10 cellular contexts compared by ENCODE assay signal in genomic region chr14:78170203-78170602, GRCh38. TPM values are rescaled to one million over a fixed set of nuclear protein-coding genes. Genes with fewer than 3 reads are reported as not detected.
DNase-seq lines count a peak whose midpoint lies in the region; TF ChIP-seq lines count a peak whose summit lies in the region.
"Had no signal": no experiment of that assay in that cellular context is flagged by ENCODE, and none has a peak within 500 bp of the region (broad histone marks: within the 10 kb centered on the region; RNA-seq: fewer than 3 reads in every experiment).

NRXN3 (plus strand) TSS chr14:78170373; CDS start chr14:78243094, 72,721 bp downstream.

- DNase-seq in DMS114 treated with DMSO at 0.1 percent for 48 hours (lab: John Stamatoyannopoulos, UW; ENCODE audit: unreplicated experiment) = peak; percentile 57
- peak; percentile 69 for DNase-seq in NCI-H2227 treated with DMSO at 0.1 percent for 48 hours (lab: John Stamatoyannopoulos, UW)
- DNase-seq in esophagus muscularis mucosa (ENCODE audit: extremely low spot score) = no peak
- peak; percentile 34 for DNase-seq in neural crest cell (ENCODE audit: low read depth, low spot score)
- no peak for DNase-seq in MM.1S
- no peak for DNase-seq in OCI-M1 (lab: John Stamatoyannopoulos, UW)
- no peak for DNase-seq in NCI-H1048 (lab: John Stamatoyannopoulos, UW)
- DNase-seq in OCI-M2 (lab: John Stamatoyannopoulos, UW; ENCODE audit: unreplicated experiment) = no peak
- DNase-seq: mesenchymal stem cell had no signal

- no peaks in the 10 kb centered on the region for H3K36me3 Mint-ChIP-seq in neural crest cell (ENCODE audit: low read depth)

- H3K9ac ChIP-seq in MM.1S (ENCODE audit: low read length) = no peak within 1 kb of the TSS
- H3K9ac ChIP-seq: BLaER1 treated with 17β-estradiol and CSF1 and Interleukin-3, amounts not matched to agents 10 nM and 100 nM had no signal

- no peak for TF ChIP-seq CTCF in esophagus muscularis mucosa (IDR thresholded peaks at IDR 0.05)
- TF ChIP-seq CTCF in neural crest cell (conservative IDR thresholded peaks at IDR 0.05) = no peak
- TF ChIP-seq CTCF in MM.1S (IDR thresholded peaks at IDR 0.05; ENCODE audit: low read length) = no peak

- no peaks in the 10 kb centered on the region for H3K9me2 ChIP-seq in MM.1S (replicated peaks; ENCODE audit: insufficient read depth, low read length)

- no peaks in the 10 kb centered on the region for H3K79me2 ChIP-seq in MM.1S (ENCODE audit: low read length)

- intact Hi-C loops in esophagus muscularis mucosa (cut with DNase I) = no loop called here

- H3K4me3 Mint-ChIP-seq in neural crest cell = peak within 1 kb of the TSS; percentile 41

- WGBS in esophagus muscularis mucosa = 6% methylated on average over 2 of the region's 7 CpGs

- H3K27me3 ChIP-seq in esophagus muscularis mucosa (peaks cover 0 to 69% (median 2%) of the 10 kb centered on the region in 4 donors), MM.1S (replicated peaks; ENCODE audit: insufficient read depth, low read length) (no peaks in the 10 kb centered on the region)
- H3K27me3 ChIP-seq: BLaER1 treated with 17β-estradiol and CSF1 and Interleukin-3, amounts not matched to agents 10 nM and 100 nM had no signal

- no peak within 1 kb of the TSS for H3K4me3 ChIP-seq in esophagus muscularis mucosa
- no peak within 1 kb of the TSS for H3K4me3 ChIP-seq in MM.1S (ENCODE audit: low read length)
- H3K4me3 ChIP-seq: BLaER1 treated with 17β-estradiol and CSF1 and Interleukin-3, amounts not matched to agents 10 nM and 100 nM had no signal

- no peak for TF ChIP-seq EP300 in esophagus muscularis mucosa (IDR thresholded peaks at IDR 0.05)

- H3K9me3 ChIP-seq in esophagus muscularis mucosa = no peaks in the 10 kb centered on the region
- no peaks in the 10 kb centered on the region for H3K9me3 ChIP-seq in MM.1S (replicated peaks; ENCODE audit: insufficient read depth, low read length)
- H3K9me3 ChIP-seq: BLaER1 treated with 17β-estradiol and CSF1 and Interleukin-3, amounts not matched to agents 10 nM and 100 nM had no signal

- peaks cover 6% of the 10 kb centered on the region for H3K4me1 Mint-ChIP-seq in neural crest cell

- H3K27ac Mint-ChIP-seq in neural crest cell (ENCODE audit: unreplicated experiment) = no peak within 1 kb of the TSS

- H3K4me1 ChIP-seq in esophagus muscularis mucosa = no peaks in the 10 kb centered on the region
- H3K4me1 ChIP-seq in MM.1S (ENCODE audit: low read length) = no peaks in the 10 kb centered on the region
- H3K4me1 ChIP-seq: BLaER1 treated with 17β-estradiol and CSF1 and Interleukin-3, amounts not matched to agents 10 nM and 100 nM had no signal

- H3F3A ChIP-seq in MM.1S (ENCODE audit: insufficient read depth, low read length) = no peaks in the 10 kb centered on the region

- peaks cover 57% of the 10 kb centered on the region for H3K27me3 Mint-ChIP-seq in neural crest cell (ENCODE audit: low read depth)

- H4K20me1 ChIP-seq in MM.1S (ENCODE audit: insufficient read depth, low read length) = no peaks in the 10 kb centered on the region
- H4K20me1 ChIP-seq: BLaER1 treated with 17β-estradiol and CSF1 and Interleukin-3, amounts not matched to agents 10 nM and 100 nM had no signal

- H3K36me3 ChIP-seq in esophagus muscularis mucosa (no peaks in the 10 kb centered on the region), MM.1S (replicated peaks; ENCODE audit: insufficient read depth, low read length) (no peaks in the 10 kb centered on the region)
- H3K36me3 ChIP-seq: BLaER1 treated with 17β-estradiol and CSF1 and Interleukin-3, amounts not matched to agents 10 nM and 100 nM had no signal

- no peak within 1 kb of the TSS for H3K4me2 ChIP-seq in MM.1S (ENCODE audit: low read depth, low read length)
- H3K4me2 ChIP-seq: BLaER1 treated with 17β-estradiol and CSF1 and Interleukin-3, amounts not matched to agents 10 nM and 100 nM had no signal

- no peaks in the 10 kb centered on the region for H3K9me3 Mint-ChIP-seq in neural crest cell

- TF ChIP-seq POLR2A in esophagus muscularis mucosa (IDR thresholded peaks at IDR 0.05; ENCODE audit: low read depth) = no peak

- no peak within 1 kb of the TSS for H2AFZ ChIP-seq in MM.1S (ENCODE audit: low read length)

- H3K27ac ChIP-seq in esophagus muscularis mucosa (replicated peaks in 1 of 4) (no peak within 1 kb of the TSS), MM.1S (ENCODE audit: low read length) (no peak within 1 kb of the TSS)
- H3K27ac ChIP-seq: BLaER1 treated with 17β-estradiol and CSF1 and Interleukin-3, amounts not matched to agents 10 nM and 100 nM had no signal

RNA-seq across cellular contexts. Expression of gene NRXN3, which starts in this region (rescaled TPM):
- total RNA-seq in esophagus muscularis mucosa = 100 to 1,000 TPM in 3 of 4 donors, 10 to 100 TPM in 1; 71.1 to 159 (median 122) TPM
- total RNA-seq in neural crest cell = 2.5 TPM in 2 replicates

Comparison
In these comparisons a context has a peak if more than half of its experiments do, and no peak if none do; other contexts are left out.
1. RNA of gene NRXN3 (total RNA-seq): 71.1 to 159 TPM in esophagus muscularis mucosa; 2.5 TPM in neural crest cell; every median in the first group is over 10 times any median in the second.
2. DNase-seq: peak in DMS114 treated with DMSO at 0.1 percent for 48 hours (single experiment), NCI-H2227 treated with DMSO at 0.1 percent for 48 hours (single experiment) and neural crest cell (single experiment); none in esophagus muscularis mucosa (single experiment), MM.1S (single experiment), OCI-M1 (single experiment), NCI-H1048 (single experiment) and OCI-M2 (single experiment).